14 cellular contexts compared by ENCODE assay signal in the genomic region with DNA sequence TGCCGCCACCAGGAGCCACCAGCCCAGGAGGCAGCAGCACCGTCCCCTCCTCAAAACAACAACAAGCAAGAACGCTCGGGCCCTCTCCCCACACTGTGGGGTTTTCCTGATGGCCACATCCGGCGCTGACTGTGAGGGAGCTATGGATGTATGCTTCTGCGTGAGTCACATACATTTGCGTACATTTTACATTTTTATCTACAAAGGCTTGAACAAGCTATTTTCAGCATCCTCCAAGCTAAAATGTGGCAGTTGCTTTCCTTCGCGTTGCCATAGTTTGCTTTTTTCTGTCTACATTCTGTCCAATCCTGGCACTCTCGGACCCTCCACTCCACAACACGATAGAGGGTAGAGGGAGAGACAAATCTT. TPM values are rescaled to one million over a fixed set of nuclear protein-coding genes. Genes with fewer than 3 reads are reported as not detected.
DNase-seq lines count a peak whose midpoint lies in the region; ATAC-seq and TF ChIP-seq lines count a peak whose summit lies in the region.
"Had no signal": no experiment of that assay in that cellular context is flagged by ENCODE, and none has a peak within 500 bp of the region (broad histone marks: within the 10 kb centered on the region; RNA-seq: fewer than 3 reads in every experiment).

No MANE protein-coding gene starts in this region.

- no peak for DNase-seq in CD4-positive, alpha-beta memory T cell
- DNase-seq in HuH-7 (ENCODE audit: low spot score) (no peak), Calu3 (no peak), KBM-7 (no peak)
- DNase-seq: activated CD4-positive, alpha-beta T cell treated with anti-CD3 and anti-CD28 coated beads, Interleukin-2, amount 10 ng/mL, durations not matched to agents 7 days and 5 days; activated naive CD8-positive, alpha-beta T cell treated with anti-CD3 and anti-CD28 coated beads, Interleukin-2, amount 50 U/mL, for 24 hours; C1 segment of cervical spinal cord; HCEC 1CT had no signal

- H3K36me3 ChIP-seq in CD4-positive, alpha-beta memory T cell (ENCODE audit: insufficient read depth, low read length) = no peaks in the 10 kb centered on the region
- no peaks in the 10 kb centered on the region for H3K36me3 ChIP-seq in iPS-20b (ENCODE audit: insufficient read depth, low read depth, low read length)
- H3K36me3 ChIP-seq: SJSA1 had no signal

- CTCF ChIA-PET in CD4-positive, alpha-beta memory T cell (lab: Charles Lee; ENCODE audit: partially characterized antibody) = interaction anchor here (1.4 to 13.5 kb wide), 3 partner anchors 9 to 59 kb away, joined by 3 to 176 read pairs (median 6); no protein-coding TSS in a partner anchor
- CTCF ChIA-PET in Calu3 (lab: Charles Lee) = no interaction called here

- no peaks in the 10 kb centered on the region for H3K27me3 ChIP-seq in CD4-positive, alpha-beta memory T cell (ENCODE audit: insufficient read depth, low read length)
- peaks cover 54% of the 10 kb centered on the region for H3K27me3 ChIP-seq in iPS-20b (ENCODE audit: insufficient read depth, low read length)

- intact Hi-C loops in CD4-positive, alpha-beta memory T cell (cut with micrococcal nuclease) = no loop called here
- intact Hi-C loops in Calu3 (cut with micrococcal nuclease; ENCODE audit: unreplicated experiment) = loop anchor here (10.0 kb wide), 1 partner anchor 57 kb away; no protein-coding TSS in a partner anchor

- peaks cover 10% of the 10 kb centered on the region for H3K4me1 ChIP-seq in CD4-positive, alpha-beta memory T cell (ENCODE audit: insufficient read depth, low read length)
- H3K4me1 ChIP-seq in iPS-20b (ENCODE audit: insufficient read depth, low read length) = peaks cover 2% of the 10 kb centered on the region; the same call in 1 of the 2 replicates

- H3K36me3 Mint-ChIP-seq in CD4-positive, alpha-beta memory T cell = no peaks in the 10 kb centered on the region
- H3K36me3 Mint-ChIP-seq in Calu3 (ENCODE audit: insufficient read depth, unreplicated experiment) = peaks cover 4% of the 10 kb centered on the region

- 0 out of 2 replicates have a peak, but pooled peaks have one; percentile 2 for TF ChIP-seq POLR2A in Raji (IDR thresholded peaks at IDR 0.05; ENCODE audit: insufficient read depth, low read depth, low read length)

- no peak overlapping the region for H3K27ac ChIP-seq in CD4-positive, alpha-beta memory T cell (ENCODE audit: low read depth, low read length)
- no peak overlapping the region for H3K27ac ChIP-seq in iPS-20b (ENCODE audit: low read length)
- H3K27ac ChIP-seq: epithelial cell of prostate, SJSA1 had no signal

- ATAC-seq in GM21825 (IDR thresholded peaks at IDR 0.05; ENCODE audit: unreplicated experiment) = peak; percentile 14
- ATAC-seq in GM21390 (IDR thresholded peaks at IDR 0.05; ENCODE audit: unreplicated experiment) = no peak

- H3K9me3 Mint-ChIP-seq in CD4-positive, alpha-beta memory T cell = peaks cover 0 to 2% (median 0%) of the 10 kb centered on the region in 8 donors
- no peaks in the 10 kb centered on the region for H3K9me3 Mint-ChIP-seq in Calu3 (ENCODE audit: low read depth, unreplicated experiment)
- H3K9me3 Mint-ChIP-seq: activated CD4-positive, alpha-beta T cell treated with anti-CD3 and anti-CD28 coated beads, Interleukin-2, amount 10 ng/mL, durations not matched to agents 7 days and 5 days; activated naive CD8-positive, alpha-beta T cell treated with anti-CD3 and anti-CD28 coated beads, Interleukin-2, amount 50 U/mL, for 24 hours had no signal

- TF ChIP-seq CTCF in Calu3 (IDR thresholded peaks at IDR 0.05; ENCODE audit: unreplicated experiment) = no peak

- H3K9ac ChIP-seq in iPS-20b (ENCODE audit: low read depth, low read length) = no peak overlapping the region

- BruUV-seq in Calu3 (replicated peaks; lab: Mats Ljungman, UMichigan) = no TSS peak

- no peak overlapping the region for H3K4me3 ChIP-seq in CD4-positive, alpha-beta memory T cell (ENCODE audit: low read length in 2 of 2)
- H3K4me3 ChIP-seq in iPS-20b (ENCODE audit: low read length) = peak overlapping the region; percentile 31; the same call in 1 of the 2 replicates
- H3K4me3 ChIP-seq: SJSA1 had no signal

- peaks cover 5 to 33% (median 13%) of the 10 kb centered on the region in 4 donors for H3K4me1 Mint-ChIP-seq in CD4-positive, alpha-beta memory T cell
- no peaks in the 10 kb centered on the region for H3K4me1 Mint-ChIP-seq in Calu3 (ENCODE audit: low read depth, unreplicated experiment)

- H3K27me3 Mint-ChIP-seq in CD4-positive, alpha-beta memory T cell = no peaks in the 10 kb centered on the region
- no peaks in the 10 kb centered on the region for H3K27me3 Mint-ChIP-seq in Calu3 (ENCODE audit: unreplicated experiment)
- H3K27me3 Mint-ChIP-seq: activated naive CD8-positive, alpha-beta T cell treated with anti-CD3 and anti-CD28 coated beads, Interleukin-2, amount 50 U/mL, for 24 hours had no signal

- H3K4me3 Mint-ChIP-seq in CD4-positive, alpha-beta memory T cell = peak overlapping the region in 6 of 8 donors; percentile 21 to 68 (median 55)
- H3K4me3 Mint-ChIP-seq in Calu3 (ENCODE audit: low read depth, unreplicated experiment) = no peak overlapping the region
- H3K4me3 Mint-ChIP-seq: activated CD4-positive, alpha-beta T cell treated with anti-CD3 and anti-CD28 coated beads, Interleukin-2, amount 10 ng/mL, durations not matched to agents 7 days and 5 days; activated naive CD8-positive, alpha-beta T cell treated with anti-CD3 and anti-CD28 coated beads, Interleukin-2, amount 50 U/mL, for 24 hours had no signal

- H3K27ac Mint-ChIP-seq in CD4-positive, alpha-beta memory T cell = peak overlapping the region in 1 of 7 donors; percentile 55
- H3K27ac Mint-ChIP-seq in Calu3 (ENCODE audit: unreplicated experiment) = no peak overlapping the region
- H3K27ac Mint-ChIP-seq: activated CD4-positive, alpha-beta T cell treated with anti-CD3 and anti-CD28 coated beads, Interleukin-2, amount 10 ng/mL, durations not matched to agents 7 days and 5 days; activated naive CD8-positive, alpha-beta T cell treated with anti-CD3 and anti-CD28 coated beads, Interleukin-2, amount 50 U/mL, for 24 hours had no signal

- in situ Hi-C loops in KBM-7 (cut with MboI; ENCODE audit: low pct_unique_long_range_greater_than_20kb, low sequenced_read_pairs) = no loop called here

- H3K9me3 ChIP-seq in CD4-positive, alpha-beta memory T cell (ENCODE audit: control insufficient read depth in 1 of 2, low read length in 2 of 2) = no peaks in the 10 kb centered on the region
- no peaks in the 10 kb centered on the region for H3K9me3 ChIP-seq in iPS-20b (ENCODE audit: insufficient read depth, low read depth, low read length)
- H3K9me3 ChIP-seq: SJSA1 had no signal

- POLR2A ChIA-PET in CD4-positive, alpha-beta memory T cell (lab: Charles Lee; ENCODE audit: partially characterized antibody) = interaction anchor here (1.3 kb wide), 1 partner anchor 16 kb away, joined by 3 read pairs; no protein-coding TSS in a partner anchor

RNA-seq across cellular contexts. Expression of gene ABR, which starts 2.0 kb away (rescaled TPM):
- 100 to 1,000 TPM; 139 to 157 TPM for total RNA-seq in CD4-positive, alpha-beta memory T cell
- polyA plus RNA-seq in CD4-positive, alpha-beta memory T cell = 10 to 100 TPM in 1 of 2 donors, 1 to 10 TPM in 1; 7.2 to 33.4 TPM
- 76.3 and 92.7 TPM in 2 replicates for total RNA-seq in Calu3 (2022)
